34 cellular contexts compared by ENCODE assay signal in genomic region chr5:148477429-148477828, GRCh38.
"Had no signal": no experiment of that assay in that cellular context is flagged by ENCODE, and none has a peak within 500 bp of the region (broad histone marks: within the 10 kb centered on the region; RNA-seq: fewer than 3 reads in every experiment).

No MANE protein-coding gene starts in this region.

- H3K27me3 ChIP-seq: MG63 had no signal

- H3K9ac ChIP-seq: KMS-11 had no signal

- H3K27ac ChIP-seq: KMS-11 had no signal

- DNase-seq: Karpas-422, Kasumi-1, MG63, MM.1S, MV-4-11, NCI-H1048, NCI-H1092, NCI-H1092 treated with DMSO at 0.1 percent for 48 hours, NCI-H1105, NCI-H1105 treated with DMSO at 0.1 percent for 48 hours, NCI-H1417, NCI-H1417 treated with DMSO at 0.1 percent for 48 hours, NCI-H1436, NCI-H1436 treated with DMSO at 0.1 percent for 48 hours, NCI-H146, NCI-H1694, NCI-H1694 treated with DMSO at 0.1 percent for 48 hours, NCI-H187, NCI-H187 treated with DMSO at 0.1 percent for 48 hours, NCI-H1930, NCI-H2029, NCI-H2029 treated with DMSO at 0.1 percent for 48 hours, NCI-H2081, NCI-H2081 treated with DMSO at 0.1 percent for 48 hours, NCI-H2107, NCI-H2171, NCI-H2171 treated with DMSO at 0.1 percent for 48 hours, NCI-H2227 treated with DMSO at 0.1 percent for 48 hours, NCI-H226, NCI-H345, NCI-H446, NCI-H446 treated with DMSO at 0.1 percent for 48 hours, NCI-H510A had no signal

- H3K4me3 ChIP-seq: MG63 had no signal

- H3K9me3 ChIP-seq: MG63 had no signal

- H3K36me3 ChIP-seq: MG63 had no signal

- H3K4me2 ChIP-seq: KMS-11 had no signal
